21 cellular contexts compared by ENCODE assay signal in genomic region chr10:50557130-50557682, GRCh38.
"Had no signal": no experiment of that assay in that cellular context is flagged by ENCODE, and none has a peak within 500 bp of the region (broad histone marks: within the 10 kb centered on the region; RNA-seq: fewer than 3 reads in every experiment).

No MANE protein-coding gene starts in this region.

- H3K9ac ChIP-seq: parathyroid adenoma had no signal

- ATAC-seq: heart right ventricle; left ventricle myocardium superior; naive thymus-derived CD4-positive, alpha-beta T cell; sciatic nerve had no signal

- H3K36me3 ChIP-seq: heart right ventricle, stomach had no signal

- FAIRE-seq: urothelium cell line had no signal

- H3K27ac ChIP-seq: parathyroid adenoma, psoas muscle had no signal

- H3K4me3 ChIP-seq: dorsolateral prefrontal cortex, heart right ventricle, lung, psoas muscle, skin epidermis, stomach had no signal

- H2AFZ ChIP-seq: parathyroid adenoma had no signal

- H3K27me3 ChIP-seq: dorsolateral prefrontal cortex, heart right ventricle, stomach had no signal

- H3K9me3 ChIP-seq: heart right ventricle, psoas muscle, stomach had no signal

- DNase-seq: cortex of kidney; dorsolateral prefrontal cortex; effector CD8-positive, alpha-beta T cell; foreskin melanocyte; heart right ventricle; hypothalamus; islet precursor cell; left ventricle myocardium superior; naive thymus-derived CD4-positive, alpha-beta T cell; nephron progenitor cell; psoas muscle; stimulated activated CD4-positive, alpha-beta T cell treated with anti-CD3 and anti-CD28 coated beads, Interleukin-2, amount 100 ng/mL, for 24 hours; stimulated activated naive CD4-positive, alpha-beta T cell; stomach; substantia nigra; trophoblast cell had no signal
